ENCODE assay signal across 12 cellular contexts in genomic region chr5:66713998-66714397, GRCh38.
DNase-seq lines count a peak whose midpoint lies in the region; ATAC-seq lines count a peak whose summit lies in the region.
"Had no signal": no experiment of that assay in that cellular context is flagged by ENCODE, and none has a peak within 500 bp of the region (broad histone marks: within the 10 kb centered on the region; RNA-seq: fewer than 3 reads in every experiment).

No MANE protein-coding gene starts in this region.

- no peak overlapping the region for H3K4me3 Mint-ChIP-seq in activated CD4-positive, alpha-beta T cell treated with anti-CD3 and anti-CD28 coated beads for 36 hours
- H3K4me3 Mint-ChIP-seq in stimulated activated effector memory CD8-positive, alpha-beta T cell treated with anti-CD3 and anti-CD28 coated beads, Interleukin-12 subunit alpha, Interleukin-12 subunit beta, amount 100 ng/mL, for 72 hours = no peak overlapping the region

- intact Hi-C loops in activated CD4-positive, alpha-beta T cell treated with anti-CD3 and anti-CD28 coated beads for 36 hours (cut with DNase I, micrococcal nuclease) = no loop called here

- ATAC-seq in activated CD4-positive, alpha-beta T cell treated with anti-CD3 and anti-CD28 coated beads for 36 hours = peak; percentile 30
- ATAC-seq in esophagus mucosa (peak; percentile 94), GM21717 (IDR thresholded peaks at IDR 0.05; ENCODE audit: unreplicated experiment) (no peak)
- peak; percentile 69 for ATAC-seq in stimulated activated effector memory CD8-positive, alpha-beta T cell treated with anti-CD3 and anti-CD28 coated beads, Interleukin-12 subunit alpha, Interleukin-12 subunit beta, amount 100 ng/mL, for 72 hours

- no peaks in the 10 kb centered on the region for H3K36me3 Mint-ChIP-seq in activated CD4-positive, alpha-beta T cell treated with anti-CD3 and anti-CD28 coated beads for 36 hours (ENCODE audit: low read depth)
- H3K36me3 Mint-ChIP-seq in stimulated activated effector memory CD8-positive, alpha-beta T cell treated with anti-CD3 and anti-CD28 coated beads, Interleukin-12 subunit alpha, Interleukin-12 subunit beta, amount 100 ng/mL, for 72 hours = no peaks in the 10 kb centered on the region

- no peaks in the 10 kb centered on the region for H3K4me1 Mint-ChIP-seq in activated CD4-positive, alpha-beta T cell treated with anti-CD3 and anti-CD28 coated beads for 36 hours
- H3K4me1 Mint-ChIP-seq in stimulated activated effector memory CD8-positive, alpha-beta T cell treated with anti-CD3 and anti-CD28 coated beads, Interleukin-12 subunit alpha, Interleukin-12 subunit beta, amount 100 ng/mL, for 72 hours = no peaks in the 10 kb centered on the region

- CTCF ChIA-PET in activated CD4-positive, alpha-beta T cell treated with anti-CD3 and anti-CD28 coated beads for 36 hours (lab: Charles Lee) = no interaction called here

- H3K27me3 Mint-ChIP-seq in activated CD4-positive, alpha-beta T cell treated with anti-CD3 and anti-CD28 coated beads for 36 hours = peaks cover 9% of the 10 kb centered on the region

- POLR2A ChIA-PET in activated CD4-positive, alpha-beta T cell treated with anti-CD3 and anti-CD28 coated beads for 36 hours (lab: Charles Lee) = no interaction called here

- peaks cover 9% of the 10 kb centered on the region for H3K9me3 Mint-ChIP-seq in activated CD4-positive, alpha-beta T cell treated with anti-CD3 and anti-CD28 coated beads for 36 hours (ENCODE audit: low read depth)
- H3K9me3 Mint-ChIP-seq in stimulated activated effector memory CD8-positive, alpha-beta T cell treated with anti-CD3 and anti-CD28 coated beads, Interleukin-12 subunit alpha, Interleukin-12 subunit beta, amount 100 ng/mL, for 72 hours = peaks cover 5% of the 10 kb centered on the region

- H3K27ac Mint-ChIP-seq in activated CD4-positive, alpha-beta T cell treated with anti-CD3 and anti-CD28 coated beads for 36 hours = no peak overlapping the region
- H3K27ac Mint-ChIP-seq in stimulated activated effector memory CD8-positive, alpha-beta T cell treated with anti-CD3 and anti-CD28 coated beads, Interleukin-12 subunit alpha, Interleukin-12 subunit beta, amount 100 ng/mL, for 72 hours = no peak overlapping the region

- DNase-seq in activated CD4-positive, alpha-beta T cell treated with anti-CD3 and anti-CD28 coated beads for 36 hours = peak; percentile 7
- no peak for DNase-seq in activated CD4-positive, alpha-beta T cell treated with anti-CD3 and anti-CD28 coated beads, Interleukin-2, amount 50 U/mL, for 4 hours
- DNase-seq in NCI-H146 (lab: John Stamatoyannopoulos, UW) = peak; percentile 38
- DNase-seq in stimulated activated effector memory CD8-positive, alpha-beta T cell treated with anti-CD3 and anti-CD28 coated beads, Interleukin-12 subunit alpha, Interleukin-12 subunit beta, amount 100 ng/mL, for 72 hours (ENCODE audit: low spot score in 2 of 2) = peak in 1 of 2 donors; percentile 50
- no peak for DNase-seq in HuH-7.5 (ENCODE audit: low spot score)
- DNase-seq in SW 1271 (lab: John Stamatoyannopoulos, UW) = no peak
- DNase-seq: activated CD4-positive, alpha-beta T cell treated with anti-CD3 and anti-CD28 coated beads, Interleukin-2, amount 50 U/mL, for 48 hours; adrenal gland; EL; left ventricle myocardium inferior had no signal

Comparison
In these comparisons a context has a peak if more than half of its experiments do, and no peak if none do; other contexts are left out.
1. DNase-seq: peak in activated CD4-positive, alpha-beta T cell treated with anti-CD3 and anti-CD28 coated beads for 36 hours (single experiment) and NCI-H146 (single experiment); none in activated CD4-positive, alpha-beta T cell treated with anti-CD3 and anti-CD28 coated beads, Interleukin-2, amount 50 U/mL, for 4 hours (0 of 2), HuH-7.5 (single experiment) and SW 1271 (0 of 2).